In the genomic region with DNA sequence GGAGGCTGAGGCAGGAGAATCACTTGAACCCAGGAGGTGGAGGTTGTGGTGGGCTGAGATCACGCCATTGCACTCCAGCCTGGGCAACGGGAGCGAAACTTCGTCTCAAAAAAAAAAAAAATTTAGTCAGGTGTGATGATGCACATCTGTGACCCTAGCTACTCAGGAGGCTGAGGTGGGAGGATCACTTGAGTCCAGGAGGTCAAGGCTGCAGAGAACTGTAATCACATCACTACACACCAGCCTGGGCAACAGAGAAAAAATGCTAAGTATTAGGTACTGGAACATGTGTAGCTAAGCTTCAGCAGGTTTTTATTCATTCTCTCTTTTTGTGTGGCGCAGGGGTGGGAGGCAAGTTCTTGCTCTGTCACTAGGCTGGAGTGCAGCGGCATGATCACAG, we compare ENCODE assay signal across 11 cellular contexts.
"Had no signal": no experiment of that assay in that cellular context is flagged by ENCODE, and none has a peak within 500 bp of the region (broad histone marks: within the 10 kb centered on the region; RNA-seq: fewer than 3 reads in every experiment).

No MANE protein-coding gene starts in this region.

- FAIRE-seq: H1, H54 had no signal

- H2AFZ ChIP-seq: GM23248, GM23338 had no signal

- H3K9me3 ChIP-seq: HAP-1 had no signal

- DNase-seq: GM23248, GOT3, H7, H9, HCEC 1CT, HFFc6 had no signal

- ATAC-seq: GM23338, HCT116 had no signal

- H3K27ac ChIP-seq: GM23248 had no signal

- H3K36me3 ChIP-seq: HAP-1 had no signal

- H3K4me2 ChIP-seq: GM23338 had no signal

- H3K4me3 ChIP-seq: GM23248, GM23338, HAP-1 had no signal

- H3K9ac ChIP-seq: GM23248 had no signal
